ENCODE assay signal across 9 cellular contexts in the genomic region with DNA sequence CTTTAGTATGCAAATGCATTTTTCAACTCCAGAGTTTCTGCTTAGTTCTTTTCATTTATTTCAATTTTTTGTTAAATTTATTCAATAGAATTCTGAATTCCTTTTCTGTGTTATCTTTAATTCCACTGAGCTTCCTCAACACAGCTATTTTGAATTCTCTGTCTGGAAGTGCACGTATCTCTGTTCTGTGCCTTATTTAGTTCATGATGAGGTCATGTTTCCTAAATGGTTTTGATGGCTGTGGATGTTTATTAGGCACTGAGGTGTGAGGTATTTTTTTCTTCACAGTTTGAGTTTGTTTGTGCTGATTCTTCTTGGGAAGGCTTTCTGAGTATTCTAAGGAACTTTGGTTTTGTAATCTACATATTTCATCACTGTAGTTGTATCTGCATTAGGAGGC.
"Had no signal": no experiment of that assay in that cellular context is flagged by ENCODE, and none has a peak within 500 bp of the region (broad histone marks: within the 10 kb centered on the region; RNA-seq: fewer than 3 reads in every experiment).

No MANE protein-coding gene starts in this region.

- H3K4me1 ChIP-seq: HAP-1 had no signal

- H3K4me3 ChIP-seq: GM23248, GM23338, HAP-1 had no signal

- H3K27ac ChIP-seq: GM23248 had no signal

- H3K9me3 ChIP-seq: HAP-1 had no signal

- DNase-seq: GM23248, GOT3, H7, H9, HCEC 1CT, HFFc6 had no signal

- ATAC-seq: GM23338, HCT116 had no signal

- H3K36me3 ChIP-seq: HAP-1 had no signal
